Comparison of ENCODE assay signal across 1 cellular context in genomic region chr12:14365294-14366210, GRCh38.
TF ChIP-seq lines count a peak whose summit lies in the region.

Gene ATF7IP, plus strand, starts transcription at chr12:14365682. Its CDS starts 58,234 bp downstream, at chr12:14423916.

TF ChIP-seq in WTC11, 78 proteins besides CTCF, POLR2A, EP300 and RAD21 (continued from another document):
- TF ChIP-seq PRRX2 (CRISPR knock-in tag; IDR thresholded peaks at IDR 0.05) (no peak), ZNF121 (CRISPR knock-in tag; IDR thresholded peaks at IDR 0.05) (no peak), SOX15 (CRISPR knock-in tag; IDR thresholded peaks at IDR 0.05) (no peak), SMAD3 (CRISPR knock-in tag; IDR thresholded peaks at IDR 0.05; ENCODE audit: borderline replicate concordance) (no peak; the same call in 1 of the 2 replicates), JAZF1 (CRISPR knock-in tag; IDR thresholded peaks at IDR 0.05) (no peak), RORB (CRISPR knock-in tag; IDR thresholded peaks at IDR 0.05) (no peak), STAT6 (CRISPR knock-in tag; conservative IDR thresholded peaks at IDR 0.05; ENCODE audit: low read depth) (no peak), FOXJ3 (CRISPR knock-in tag; IDR thresholded peaks at IDR 0.05; ENCODE audit: borderline replicate concordance) (no peak), GTF2I (CRISPR knock-in tag; conservative IDR thresholded peaks at IDR 0.05) (no peak), TCF7 (CRISPR knock-in tag; IDR thresholded peaks at IDR 0.05; ENCODE audit: low read depth) (no peak), ATF2 (CRISPR knock-in tag; IDR thresholded peaks at IDR 0.05; ENCODE audit: borderline replicate concordance, low read depth) (no peak), TEAD4 (CRISPR knock-in tag; IDR thresholded peaks at IDR 0.05) (no peak), NFYB (CRISPR knock-in tag; conservative IDR thresholded peaks at IDR 0.05; ENCODE audit: low read depth) (no peak), ZNF396 (CRISPR knock-in tag; IDR thresholded peaks at IDR 0.05; ENCODE audit: borderline replicate concordance) (no peak), CREM (CRISPR knock-in tag; IDR thresholded peaks at IDR 0.05) (peak; percentile 58), FOXK1 (CRISPR knock-in tag; IDR thresholded peaks at IDR 0.05) (peak; percentile 70; the same call in 1 of the 2 replicates), ZNF532 (CRISPR knock-in tag; IDR thresholded peaks at IDR 0.05; ENCODE audit: borderline replicate concordance) (no peak; the same call in 1 of the 2 replicates), ETV6 (CRISPR knock-in tag; IDR thresholded peaks at IDR 0.05) (no peak; the same call in none of the 2 replicates), ZBTB21 (CRISPR knock-in tag; IDR thresholded peaks at IDR 0.05; ENCODE audit: borderline replicate concordance) (peak; percentile 79; the same call in 1 of the 2 replicates), FOXP1 (CRISPR knock-in tag; IDR thresholded peaks at IDR 0.05; ENCODE audit: borderline replicate concordance) (peak; percentile 82; the same call in 1 of the 2 replicates), EMX1 (CRISPR knock-in tag; IDR thresholded peaks at IDR 0.05) (0 out of 2 replicates have a peak, but pooled peaks have one; percentile 39), OVOL2 (CRISPR knock-in tag; IDR thresholded peaks at IDR 0.05; ENCODE audit: borderline replicate concordance) (no peak), TP53 (CRISPR knock-in tag; IDR thresholded peaks at IDR 0.05) (0 out of 2 replicates have a peak, but pooled peaks have one; percentile 28), ZNF138 (CRISPR knock-in tag; conservative IDR thresholded peaks at IDR 0.05) (no peak), ZMAT4 (CRISPR knock-in tag; IDR thresholded peaks at IDR 0.05) (no peak), E2F5 (CRISPR knock-in tag; IDR thresholded peaks at IDR 0.05) (peak; percentile 97), CREB1 (CRISPR knock-in tag; IDR thresholded peaks at IDR 0.05) (peak; percentile 66; the same call in 1 of the 2 replicates), ZNF512 (CRISPR knock-in tag; IDR thresholded peaks at IDR 0.05; ENCODE audit: borderline replicate concordance) (no peak), RELA (CRISPR knock-in tag; IDR thresholded peaks at IDR 0.05; ENCODE audit: borderline replicate concordance) (0 out of 2 replicates have a peak, but pooled peaks have one; percentile 68), ATF3 (CRISPR knock-in tag; conservative IDR thresholded peaks at IDR 0.05) (no peak), PREB (CRISPR knock-in tag; IDR thresholded peaks at IDR 0.05; ENCODE audit: borderline replicate concordance) (no peak), E2F1 (CRISPR knock-in tag; IDR thresholded peaks at IDR 0.05) (peak; percentile 71; the same call in 1 of the 2 replicates), GABPB1 (CRISPR knock-in tag; IDR thresholded peaks at IDR 0.05) (no peak), MXD4 (CRISPR knock-in tag; IDR thresholded peaks at IDR 0.05; ENCODE audit: borderline replicate concordance) (no peak), ATF6 (CRISPR knock-in tag; IDR thresholded peaks at IDR 0.05) (no peak), NFATC4 (CRISPR knock-in tag; IDR thresholded peaks at IDR 0.05) (no peak), JUN (CRISPR knock-in tag; IDR thresholded peaks at IDR 0.05) (no peak), ZBTB43 (CRISPR knock-in tag; IDR thresholded peaks at IDR 0.05) (peak; percentile 61; the same call in 1 of the 2 replicates), FOXP4 (CRISPR knock-in tag; IDR thresholded peaks at IDR 0.05) (peak; percentile 54), ZNF219 (CRISPR knock-in tag; IDR thresholded peaks at IDR 0.05; ENCODE audit: borderline replicate concordance) (no peak)
